In genomic region chr1:68221971-68222355, GRCh38 we compare ENCODE assay signal across 12 cellular contexts. TPM values are rescaled to one million over a fixed set of nuclear protein-coding genes. Genes with fewer than 3 reads are reported as not detected.
DNase-seq lines count a peak whose midpoint lies in the region; ATAC-seq and TF ChIP-seq lines count a peak whose summit lies in the region.
"Had no signal": no experiment of that assay in that cellular context is flagged by ENCODE, and none has a peak within 500 bp of the region (broad histone marks: within the 10 kb centered on the region; RNA-seq: fewer than 3 reads in every experiment).

No MANE protein-coding gene starts in this region.

- TF ChIP-seq CTCF in RWPE1 (conservative IDR thresholded peaks at IDR 0.05; ENCODE audit: low read depth) (no peak), nephron (IDR thresholded peaks at IDR 0.05; ENCODE audit: unreplicated experiment in 3 of 3) (no peak), psoas muscle (IDR thresholded peaks at IDR 0.05) (no peak)

- H3K4me1 ChIP-seq in ACC112 (ENCODE audit: control insufficient read depth, insufficient read depth, low read length, unreplicated experiment) (peaks cover 30% of the 10 kb centered on the region), psoas muscle (peaks cover 35% of the 10 kb centered on the region)

- peak overlapping the region; percentile 61 to 93 (median 80) for H3K27ac Mint-ChIP-seq in nephron
- H3K27ac Mint-ChIP-seq: activated naive CD8-positive, alpha-beta T cell had no signal

- WGBS in psoas muscle, 3 donors = 79 to 88% (median 86%) methylated on average over 6 of the region's 6 CpGs

- H3K4me1 Mint-ChIP-seq in nephron = peaks cover 75% of the 10 kb centered on the region

- H3K27ac ChIP-seq in ACC112 (ENCODE audit: low read depth, low read length) = peak overlapping the region; percentile 8; the same call in 1 of the 2 replicates
- H3K27ac ChIP-seq in RWPE1 = no peak overlapping the region
- H3K27ac ChIP-seq in epithelial cell of prostate = peak overlapping the region; percentile 87
- H3K27ac ChIP-seq in psoas muscle = no peak overlapping the region

- CTCF ChIA-PET in RWPE1 (lab: Yijun Ruan, JAX) = no interaction called here

- peaks cover 5% of the 10 kb centered on the region; the same call in 1 of the 2 replicates for H3K36me3 ChIP-seq in ACC112 (ENCODE audit: insufficient read depth, low read length)
- H3K36me3 ChIP-seq in psoas muscle (ENCODE audit: insufficient read depth in 1 of 2, low read depth in 1 of 2) = peaks cover 0 to 3% of the 10 kb centered on the region in 2 donors

- H3K9me3 ChIP-seq in psoas muscle = no peaks in the 10 kb centered on the region

- peaks cover 90% of the 10 kb centered on the region for H3K79me2 ChIP-seq in ACC112 (ENCODE audit: control insufficient read depth, insufficient read depth, low read length, unreplicated experiment)

- no peak for ATAC-seq in GM21381 (IDR thresholded peaks at IDR 0.05; ENCODE audit: unreplicated experiment)
- no peak for ATAC-seq in GM18505 (IDR thresholded peaks at IDR 0.05; ENCODE audit: unreplicated experiment)
- no peak for ATAC-seq in psoas muscle

- DNase-seq in RWPE1 (ENCODE audit: low spot score) (peak; percentile 11), epithelial cell of prostate (ENCODE audit: low read depth, low spot score) (no peak), NOMO-1 treated with dmso at 0.1 percent for 144 hours (lab: John Stamatoyannopoulos, UW; ENCODE audit: unreplicated experiment) (no peak), psoas muscle (no peak)
- DNase-seq: dorsolateral prefrontal cortex, NCI-H1436, NCI-H524 treated with DMSO at 0.1 percent for 48 hours had no signal

- peak overlapping the region in 1 of 3 experiments; percentile 28 for H3K4me3 Mint-ChIP-seq in nephron
- H3K4me3 Mint-ChIP-seq: activated naive CD8-positive, alpha-beta T cell had no signal

- H3K4me3 ChIP-seq in ACC112 (ENCODE audit: low read depth, low read length) = no peak overlapping the region
- no peak overlapping the region for H3K4me3 ChIP-seq in psoas muscle
- H3K4me3 ChIP-seq: dorsolateral prefrontal cortex had no signal

- H3K9me3 Mint-ChIP-seq in nephron = no peaks in the 10 kb centered on the region

- no peaks in the 10 kb centered on the region for H3K27me3 Mint-ChIP-seq in nephron (ENCODE audit: low read depth)

- peaks cover 10% of the 10 kb centered on the region for H3K36me3 Mint-ChIP-seq in nephron (ENCODE audit: low read depth)
- H3K36me3 Mint-ChIP-seq: activated naive CD8-positive, alpha-beta T cell had no signal

- no peaks in the 10 kb centered on the region for H3K27me3 ChIP-seq in ACC112 (ENCODE audit: insufficient read depth, low read length)
- H3K27me3 ChIP-seq in psoas muscle (ENCODE audit: insufficient read depth in 3 of 3, low read length in 2 of 3) = no peaks in the 10 kb centered on the region
- H3K27me3 ChIP-seq: dorsolateral prefrontal cortex had no signal

- no peak for TF ChIP-seq POLR2A in GM18505 (IDR thresholded peaks at IDR 0.05; ENCODE audit: borderline replicate concordance, extremely low read depth, insufficient read depth, insufficient read length)

- intact Hi-C loops in psoas muscle (cut with DNase I) = no loop called here

- H2AFZ ChIP-seq in ACC112 (ENCODE audit: low read length, unreplicated experiment) = no peak overlapping the region

- POLR2A ChIA-PET in RWPE1 (lab: Yijun Ruan, JAX; ENCODE audit: low non-redundant PET) = interaction anchor here (1.0 kb wide), 1 partner anchor 9 kb away, joined by 3 read pairs; no protein-coding TSS in a partner anchor

RNA-seq across cellular contexts. Expression of gene WLS, which starts 10.4 kb away (rescaled TPM):
- total RNA-seq in psoas muscle = 10 to 100 TPM; 15.2 to 32.3 (median 17.5) TPM
- 1 to 10 TPM; 3.1 to 9.0 (median 4.5) TPM for polyA plus RNA-seq in psoas muscle

Comparison
In these comparisons a context has a peak if more than half of its experiments do, and no peak if none do; other contexts are left out.
1. H3K27ac ChIP-seq: peak in ACC112 (single experiment) and epithelial cell of prostate (single experiment); none in RWPE1 (single experiment) and psoas muscle (single experiment).